20 cellular contexts compared by ENCODE assay signal in the genomic region with DNA sequence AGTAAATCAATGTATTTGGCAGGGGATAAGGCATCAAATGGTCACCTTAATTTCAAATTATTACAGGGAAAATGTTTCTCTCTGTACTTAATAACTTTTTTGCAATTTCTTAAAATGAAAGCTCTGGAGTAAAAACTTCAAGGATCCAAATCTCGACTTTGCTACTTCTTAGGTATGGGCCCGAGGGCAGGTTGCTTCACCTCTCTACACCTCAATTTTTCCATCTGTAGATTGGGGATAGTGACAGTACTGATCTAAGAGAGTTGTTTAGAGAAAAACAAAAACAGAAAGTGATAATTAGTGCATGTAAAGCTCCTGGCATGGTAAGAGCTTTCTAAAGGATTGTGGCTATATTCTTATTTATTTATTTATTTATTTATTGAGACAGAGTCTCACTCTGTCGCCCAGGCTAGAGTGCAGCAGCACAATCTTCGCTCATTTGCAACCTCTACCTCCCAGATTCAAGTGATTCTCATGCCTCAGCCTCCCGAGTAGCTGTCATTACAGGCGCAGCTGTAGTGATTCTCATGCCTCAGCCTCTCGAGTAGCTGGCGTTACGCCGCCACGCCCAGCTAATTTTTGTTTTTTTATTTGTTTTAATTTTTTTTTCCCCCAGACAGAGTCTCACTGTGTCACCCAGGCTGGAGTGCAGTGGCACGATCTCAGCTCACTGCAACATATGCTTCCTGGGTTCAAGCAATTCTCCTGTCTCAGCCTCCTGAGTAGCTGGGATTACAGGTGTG. TPM values are rescaled to one million over a fixed set of nuclear protein-coding genes. Genes with fewer than 3 reads are reported as not detected.
A peak's percentile ranks its signal among the peaks of the same experiment; 100 is the strongest.
DNase-seq lines count a peak whose midpoint lies in the region; ATAC-seq and TF ChIP-seq lines count a peak whose summit lies in the region.
"Had no signal": no experiment of that assay in that cellular context is flagged by ENCODE, and none has a peak within 500 bp of the region (broad histone marks: within the 10 kb centered on the region; RNA-seq: fewer than 3 reads in every experiment).

No MANE protein-coding gene starts in this region.

- H3K27ac Mint-ChIP-seq in activated naive CD4-positive, alpha-beta T cell treated with anti-CD3 and anti-CD28 coated beads, Interleukin-2, amount 50 U/mL, for 24 hours = no peak overlapping the region
- H3K27ac Mint-ChIP-seq in brain (peak overlapping the region in 3 of 5 experiments; percentile 22 to 100 (median 99)), progenitor cell of endocrine pancreas (no peak overlapping the region)
- no peak overlapping the region for H3K27ac Mint-ChIP-seq in activated naive CD4-positive, alpha-beta T cell treated with anti-CD3 and anti-CD28 coated beads, Interleukin-2, amount 50 U/mL, for 72 hours
- H3K27ac Mint-ChIP-seq: activated T-cell treated with anti-CD3 and anti-CD28 coated beads, Interleukin-2, amount 50 U/mL, for 72 hours; endodermal cell had no signal

- no peak for TF ChIP-seq CTCF in Loucy (conservative IDR thresholded peaks at IDR 0.05; ENCODE audit: low read length)
- TF ChIP-seq CTCF in brain (conservative IDR thresholded peaks at IDR 0.05) = no peak
- TF ChIP-seq CTCF in progenitor cell of endocrine pancreas (IDR thresholded peaks at IDR 0.05; ENCODE audit: unreplicated experiment) = no peak
- no peak for TF ChIP-seq CTCF in Peyer's patch (IDR thresholded peaks at IDR 0.05)
- TF ChIP-seq CTCF in GM13977 (IDR thresholded peaks at IDR 0.05; ENCODE audit: extremely low read depth, insufficient read depth, missing control alignments) = no peak

- no peak overlapping the region for H3K9ac ChIP-seq in Loucy (ENCODE audit: low read depth, low read length, poor library complexity, severe bottlenecking)

- no peak for DNase-seq in activated naive CD4-positive, alpha-beta T cell (lab: John Stamatoyannopoulos, UW)
- DNase-seq in progenitor cell of endocrine pancreas (ENCODE audit: low spot score, unreplicated experiment) (no peak), Peyer's patch (no peak), GM13977 (ENCODE audit: low spot score) (no peak)
- DNase-seq in activated naive CD4-positive, alpha-beta T cell treated with anti-CD3 and anti-CD28 coated beads, Interleukin-2, amount 50 U/mL, for 72 hours (ENCODE audit: low spot score in 2 of 2) = no peak
- DNase-seq: activated CD4-positive, CD25-positive, alpha-beta regulatory T cell treated with anti-CD3 and anti-CD28 coated beads, Interleukin-2, amount 50 U/mL, for 72 hours; activated T-cell treated with anti-CD3 and anti-CD28 coated beads, Interleukin-2, amount 50 U/mL, for 72 hours; colonic mucosa; endodermal cell; NCI-H1694; NCI-H526 treated with DMSO at 0.1 percent for 48 hours; nucleus accumbens; retina; trophoblast cell had no signal

- H3K9me3 ChIP-seq in Loucy (ENCODE audit: insufficient read depth, low read depth, low read length) (no peaks in the 10 kb centered on the region), Peyer's patch (no peaks in the 10 kb centered on the region)
- H3K9me3 ChIP-seq: BLaER1, colonic mucosa had no signal

- peaks cover 2% of the 10 kb centered on the region for H3K36me3 Mint-ChIP-seq in activated naive CD4-positive, alpha-beta T cell treated with anti-CD3 and anti-CD28 coated beads, Interleukin-2, amount 50 U/mL, for 24 hours
- H3K36me3 Mint-ChIP-seq in brain (peaks cover 15% of the 10 kb centered on the region), progenitor cell of endocrine pancreas (ENCODE audit: insufficient read depth) (peaks cover 4% of the 10 kb centered on the region)
- peaks cover 8 to 21% of the 10 kb centered on the region in 2 donors for H3K36me3 Mint-ChIP-seq in activated naive CD4-positive, alpha-beta T cell treated with anti-CD3 and anti-CD28 coated beads, Interleukin-2, amount 50 U/mL, for 72 hours

- ATAC-seq in activated naive CD4-positive, alpha-beta T cell treated with anti-CD3 and anti-CD28 coated beads, Interleukin-2, amount 50 U/mL, for 72 hours = no peak
- ATAC-seq: activated T-cell treated with anti-CD3 and anti-CD28 coated beads, Interleukin-2, amount 50 U/mL, for 72 hours; HCT116 had no signal

- in situ Hi-C loops in GM13977 (cut with MboI; ENCODE audit: low pct_unique_long_range_greater_than_20kb, low sequenced_read_pairs, unreplicated experiment) = no loop called here

- peaks cover 10% of the 10 kb centered on the region for H4K20me1 ChIP-seq in Loucy (ENCODE audit: insufficient read depth, low read length, poor library complexity, severe bottlenecking)

- H3K4me3 Mint-ChIP-seq in activated naive CD4-positive, alpha-beta T cell treated with anti-CD3 and anti-CD28 coated beads, Interleukin-2, amount 50 U/mL, for 24 hours = peak overlapping the region; percentile 98
- H3K4me3 Mint-ChIP-seq in brain = peak overlapping the region; percentile 100
- peak overlapping the region; percentile 14 for H3K4me3 Mint-ChIP-seq in progenitor cell of endocrine pancreas (ENCODE audit: low read depth)

- H3K9me3 Mint-ChIP-seq in activated naive CD4-positive, alpha-beta T cell treated with anti-CD3 and anti-CD28 coated beads, Interleukin-2, amount 50 U/mL, for 24 hours = no peaks in the 10 kb centered on the region
- peaks cover 0 to 3% (median 0%) of the 10 kb centered on the region in 5 experiments for H3K9me3 Mint-ChIP-seq in brain
- H3K9me3 Mint-ChIP-seq in progenitor cell of endocrine pancreas (ENCODE audit: low read depth) = no peaks in the 10 kb centered on the region
- no peaks in the 10 kb centered on the region for H3K9me3 Mint-ChIP-seq in activated naive CD4-positive, alpha-beta T cell treated with anti-CD3 and anti-CD28 coated beads, Interleukin-2, amount 50 U/mL, for 72 hours
- H3K9me3 Mint-ChIP-seq: activated T-cell treated with anti-CD3 and anti-CD28 coated beads, Interleukin-2, amount 50 U/mL, for 72 hours; endodermal cell had no signal

- H3K4me1 ChIP-seq in Loucy (ENCODE audit: insufficient read depth, low read length, poor library complexity, severe bottlenecking) (peaks cover 25% of the 10 kb centered on the region), Peyer's patch (peaks cover 0 to 14% (median 2%) of the 10 kb centered on the region in 4 donors)

- H3F3A ChIP-seq in Loucy (ENCODE audit: low read depth) = no peaks in the 10 kb centered on the region

- peaks cover 4% of the 10 kb centered on the region; the same call in 1 of the 2 replicates for H3K36me3 ChIP-seq in Loucy (ENCODE audit: insufficient read depth, low read length)
- peaks cover 0 to 7% (median 0%) of the 10 kb centered on the region in 3 donors for H3K36me3 ChIP-seq in Peyer's patch
- H3K36me3 ChIP-seq: colonic mucosa had no signal

- no peaks in the 10 kb centered on the region for H3K27me3 Mint-ChIP-seq in activated naive CD4-positive, alpha-beta T cell treated with anti-CD3 and anti-CD28 coated beads, Interleukin-2, amount 50 U/mL, for 24 hours
- H3K27me3 Mint-ChIP-seq in brain (peaks cover 17% of the 10 kb centered on the region), progenitor cell of endocrine pancreas (no peaks in the 10 kb centered on the region)

- H3K79me2 ChIP-seq in Loucy (ENCODE audit: insufficient read depth, low read length) = peaks cover 32% of the 10 kb centered on the region

- no peaks in the 10 kb centered on the region for H3K9me2 ChIP-seq in Loucy (replicated peaks; ENCODE audit: low read depth, low read length)

- TF ChIP-seq POLR2A in Peyer's patch (IDR thresholded peaks at IDR 0.05) = no peak

- peaks cover 41% of the 10 kb centered on the region for H3K4me1 Mint-ChIP-seq in activated naive CD4-positive, alpha-beta T cell treated with anti-CD3 and anti-CD28 coated beads, Interleukin-2, amount 50 U/mL, for 24 hours
- H3K4me1 Mint-ChIP-seq in brain (peaks cover 48% of the 10 kb centered on the region), progenitor cell of endocrine pancreas (ENCODE audit: low read depth) (peaks cover 31% of the 10 kb centered on the region)

- H3K27me3 ChIP-seq in Loucy (ENCODE audit: insufficient read depth, low read length, poor library complexity, severe bottlenecking) (no peaks in the 10 kb centered on the region), Peyer's patch (no peaks in the 10 kb centered on the region)
- H3K27me3 ChIP-seq: BLaER1, colonic mucosa had no signal

- no peak overlapping the region for H3K4me3 ChIP-seq in Loucy (ENCODE audit: low read length, poor library complexity, severe bottlenecking)
- no peak overlapping the region for H3K4me3 ChIP-seq in Peyer's patch
- H3K4me3 ChIP-seq: colonic mucosa, lung had no signal

- H3K4me2 ChIP-seq in Loucy (ENCODE audit: low read depth, low read length, poor library complexity, severe bottlenecking) = peak overlapping the region; percentile 83

- no peak overlapping the region for H2AFZ ChIP-seq in Loucy (ENCODE audit: low read length)

- no peak overlapping the region for H3K27ac ChIP-seq in Peyer's patch
- H3K27ac ChIP-seq: BLaER1, colonic mucosa had no signal

RNA-seq across cellular contexts. Expression of a gene that starts 2.3 kb away (rescaled TPM):
- 24.2 TPM for polyA plus RNA-seq in brain (ENCODE audit: insufficient read depth, low read depth, low replicate concordance)
- total RNA-seq in progenitor cell of endocrine pancreas (36.4 and 38.7 TPM in 2 replicates), Peyer's patch (10 to 100 TPM; 24.0 to 46.2 (median 30.8) TPM)
- 10 to 100 TPM; 45.5 to 49.3 TPM for total RNA-seq in activated naive CD4-positive, alpha-beta T cell treated with anti-CD3 and anti-CD28 coated beads, Interleukin-2, amount 50 U/mL, for 72 hours

RNA-seq across cellular contexts. Expression of a gene that starts 30.9 kb away (rescaled TPM):
- polyA plus RNA-seq in brain (ENCODE audit: insufficient read depth, low read depth, low replicate concordance) = 17.2 TPM
- total RNA-seq in progenitor cell of endocrine pancreas (23.2 and 25.4 TPM in 2 replicates), Peyer's patch (10 to 100 TPM in 2 of 4 donors, 1 to 10 TPM in 2; 4.2 to 17.3 (median 10.1) TPM)
- total RNA-seq in activated naive CD4-positive, alpha-beta T cell treated with anti-CD3 and anti-CD28 coated beads, Interleukin-2, amount 50 U/mL, for 72 hours = 10 to 100 TPM; 18.6 to 27.4 TPM

RNA-seq across cellular contexts. Expression of a gene that starts 31.0 kb away (rescaled TPM):
- 25.0 TPM for polyA plus RNA-seq in brain (ENCODE audit: insufficient read depth, low read depth, low replicate concordance)
- total RNA-seq in progenitor cell of endocrine pancreas = 42.7 and 43.2 TPM in 2 replicates
- total RNA-seq in Peyer's patch = 10 to 100 TPM; 22.8 to 74.3 (median 47.0) TPM
- total RNA-seq in activated naive CD4-positive, alpha-beta T cell treated with anti-CD3 and anti-CD28 coated beads, Interleukin-2, amount 50 U/mL, for 72 hours = 10 to 100 TPM; 51.3 to 62.6 TPM

Comparison
In these comparisons a context has a peak if more than half of its experiments do, and no peak if none do; other contexts are left out.
1. H3K27ac Mint-ChIP-seq: peak in brain (3 of 5); none in activated naive CD4-positive, alpha-beta T cell treated with anti-CD3 and anti-CD28 coated beads, Interleukin-2, amount 50 U/mL, for 24 hours (single experiment), progenitor cell of endocrine pancreas (single experiment) and activated naive CD4-positive, alpha-beta T cell treated with anti-CD3 and anti-CD28 coated beads, Interleukin-2, amount 50 U/mL, for 72 hours (0 of 2).
2. H3K4me3 Mint-ChIP-seq: peak in every context shown above with its lines; median percentile 100 in brain; 98 in activated naive CD4-positive, alpha-beta T cell treated with anti-CD3 and anti-CD28 coated beads, Interleukin-2, amount 50 U/mL, for 24 hours; 14 in progenitor cell of endocrine pancreas.